Comparison of ENCODE assay signal across 1 cellular context in the genomic region with DNA sequence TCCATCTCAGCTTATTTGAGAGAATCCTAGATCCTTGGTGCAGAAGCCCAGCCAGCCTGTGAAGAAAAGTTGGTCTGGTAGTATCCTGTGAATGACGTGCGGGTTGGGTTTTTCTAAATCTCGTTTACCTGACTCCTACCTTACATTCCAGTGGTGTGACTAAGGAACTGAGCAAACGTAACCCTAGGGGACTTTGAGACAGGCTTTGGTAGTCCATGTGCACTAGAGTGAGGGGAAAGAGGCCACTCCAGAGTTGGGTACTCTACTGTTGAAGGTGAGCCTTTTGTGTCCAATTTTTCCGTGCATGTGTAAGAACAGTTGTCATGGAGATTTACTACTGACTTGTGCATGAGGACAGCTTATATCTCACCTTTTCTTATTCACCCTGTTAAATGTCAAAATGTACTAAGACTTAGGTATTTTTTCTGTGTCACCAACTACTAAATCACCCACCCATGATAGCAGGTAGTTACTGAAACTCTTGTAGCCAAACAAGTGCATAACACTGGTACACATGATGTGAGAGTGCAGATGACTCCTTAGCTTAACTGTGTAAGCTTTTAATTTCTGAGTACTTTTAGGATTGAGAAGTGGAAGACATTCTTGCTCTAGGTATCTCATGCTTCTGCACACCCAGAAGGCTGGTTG.
TF ChIP-seq lines count a peak whose summit lies in the region.

No MANE protein-coding gene starts in this region.

TF ChIP-seq in HepG2, 621 proteins besides CTCF, POLR2A, EP300 and RAD21 (continued from another document):
- TF ChIP-seq SP4 (CRISPR knock-in tag; IDR thresholded peaks at IDR 0.05) (no peak), TBX3 (IDR thresholded peaks at IDR 0.05; ENCODE audit: borderline replicate concordance) (no peak), FOXM1 (CRISPR knock-in tag; IDR thresholded peaks at IDR 0.05) (no peak), ZBTB20 (CRISPR knock-in tag; IDR thresholded peaks at IDR 0.05; ENCODE audit: borderline replicate concordance, low read depth) (no peak), ZNF614 (CRISPR knock-in tag; IDR thresholded peaks at IDR 0.05; ENCODE audit: borderline replicate concordance) (0 out of 2 replicates have a peak, but pooled peaks have one; percentile 42), ZNF75D (CRISPR knock-in tag; IDR thresholded peaks at IDR 0.05; ENCODE audit: borderline replicate concordance) (no peak), GATAD2A (CRISPR knock-in tag; IDR thresholded peaks at IDR 0.05) (peak; percentile 47; the same call in 1 of the 2 replicates), MTA3 (CRISPR knock-in tag; IDR thresholded peaks at IDR 0.05) (no peak), CREB1 (IDR thresholded peaks at IDR 0.05) (no peak), CREB1 (CRISPR knock-in tag; IDR thresholded peaks at IDR 0.05) (peak; percentile 58), HNRNPK (IDR thresholded peaks at IDR 0.05; ENCODE audit: low read depth, low read length, poor library complexity, severe bottlenecking) (no peak), NCOA1 (CRISPR knock-in tag; IDR thresholded peaks at IDR 0.05) (no peak), ZNF331 (CRISPR knock-in tag; IDR thresholded peaks at IDR 0.05) (peak; percentile 42; the same call in 1 of the 2 replicates), MEIS1 (CRISPR knock-in tag; IDR thresholded peaks at IDR 0.05; ENCODE audit: borderline replicate concordance) (no peak)
TF ChIP-seq in HepG2: peak in this region for 80.
